28 cellular contexts compared by ENCODE assay signal in the genomic region with DNA sequence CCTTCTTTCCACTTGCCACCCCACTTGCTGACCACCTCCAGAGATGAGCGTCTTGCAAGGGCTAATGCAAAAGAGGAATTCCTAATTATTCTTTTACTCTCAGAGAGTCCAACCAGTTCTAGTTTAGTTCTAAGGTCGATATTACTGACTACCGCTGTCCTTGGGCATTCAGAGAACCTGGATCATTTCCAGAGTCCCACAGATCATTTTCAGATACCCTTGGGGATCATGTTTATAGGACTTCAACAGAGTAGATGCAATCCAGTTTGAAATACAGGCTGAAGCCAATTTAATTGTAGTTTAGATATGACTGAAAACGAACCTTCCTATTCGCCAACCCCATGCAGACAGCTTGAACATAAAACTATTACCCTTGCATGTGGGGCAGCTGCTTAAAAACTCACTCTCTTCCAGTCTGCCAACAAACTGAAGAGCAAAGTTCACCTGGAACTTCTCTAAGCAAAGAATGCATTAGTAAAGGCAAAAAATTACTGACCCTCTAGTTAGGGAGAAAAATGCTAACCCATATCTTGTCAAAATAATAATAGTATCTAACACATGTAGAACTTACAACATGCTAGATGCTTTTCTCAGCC. TPM values are rescaled to one million over a fixed set of nuclear protein-coding genes. Genes with fewer than 3 reads are reported as not detected.
DNase-seq lines count a peak whose midpoint lies in the region; ATAC-seq, FAIRE-seq and TF ChIP-seq lines count a peak whose summit lies in the region.
"Had no signal": no experiment of that assay in that cellular context is flagged by ENCODE, and none has a peak within 500 bp of the region (broad histone marks: within the 10 kb centered on the region; RNA-seq: fewer than 3 reads in every experiment).

No MANE protein-coding gene starts in this region.

- H3K79me2 ChIP-seq in ACC112 (ENCODE audit: control insufficient read depth, insufficient read depth, low read length, unreplicated experiment) (no peaks in the 10 kb centered on the region), smooth muscle cell (ENCODE audit: low read depth) (no peaks in the 10 kb centered on the region)

- peak overlapping the region; percentile 84 for H3K27ac ChIP-seq in ACC112 (ENCODE audit: low read depth, low read length)
- H3K27ac ChIP-seq in coronary artery: peak overlapping the region; percentile 6 to 71
- peak overlapping the region; percentile 52 to 64 (median 59) for H3K27ac ChIP-seq in right lobe of liver
- H3K27ac ChIP-seq in small intestine (ENCODE audit: low read depth in 1 of 2, low read length in 1 of 2): peak overlapping the region in 1 of 2 donors; percentile 62
- no peak overlapping the region for H3K27ac ChIP-seq in smooth muscle cell (ENCODE audit: low read depth)
- H3K27ac ChIP-seq: KMS-11, neutrophil had no signal

- no peaks in the 10 kb centered on the region for H3K9me3 Mint-ChIP-seq in immature natural killer cell
- H3K9me3 Mint-ChIP-seq: activated T-cell treated with anti-CD3 and anti-CD28 coated beads, Interleukin-2, amount 50 U/mL, for 24 hours; GM23338; memory B cell; T-cell had no signal

- peak; percentile 69 to 87 (median 82) for ATAC-seq in right lobe of liver
- ATAC-seq in HG02759 (IDR thresholded peaks at IDR 0.05; ENCODE audit: unreplicated experiment): no peak
- ATAC-seq: GM23338, T-cell had no signal

- H4K20me1 ChIP-seq in smooth muscle cell (ENCODE audit: low read depth): no peaks in the 10 kb centered on the region

- no peak for FAIRE-seq in small intestine (lab: Jason Lieb, UNC)
- FAIRE-seq: HTR-8/SVneo, TTC549 had no signal

- H3K36me3 Mint-ChIP-seq in immature natural killer cell: no peaks in the 10 kb centered on the region
- H3K36me3 Mint-ChIP-seq: memory B cell, T-cell had no signal

- no peaks in the 10 kb centered on the region for H3F3A ChIP-seq in smooth muscle cell (ENCODE audit: low read depth)

- H3K9me3 ChIP-seq in right lobe of liver (no peaks in the 10 kb centered on the region), small intestine (ENCODE audit: control insufficient read depth, low read depth) (no peaks in the 10 kb centered on the region), smooth muscle cell (replicated peaks; ENCODE audit: low read depth) (no peaks in the 10 kb centered on the region)
- H3K9me3 ChIP-seq: neutrophil had no signal

- H3K9ac ChIP-seq in smooth muscle cell (ENCODE audit: low read depth): no peak overlapping the region
- H3K9ac ChIP-seq: KMS-11 had no signal

- 28% methylated on average over 5 of the region's 5 CpGs for WGBS in right lobe of liver (ENCODE audit: insufficient coverage, low coverage, low lambda C conversion rate, missing lambda C conversion rate)
- WGBS in small intestine, 3 donors: 12 to 57% (median 28%) methylated on average over 5 of the region's 5 CpGs
- 82% methylated on average over 5 of the region's 5 CpGs for WGBS in smooth muscle cell (ENCODE audit: low lambda C conversion rate)

- no peak overlapping the region for H3K4me3 Mint-ChIP-seq in immature natural killer cell
- H3K4me3 Mint-ChIP-seq: activated T-cell treated with anti-CD3 and anti-CD28 coated beads, Interleukin-2, amount 50 U/mL, for 24 hours; GM23338; memory B cell; T-cell had no signal

- TF ChIP-seq CTCF in coronary artery (IDR thresholded peaks at IDR 0.05) (no peak), right lobe of liver (IDR thresholded peaks at IDR 0.05) (no peak), smooth muscle cell (IDR thresholded peaks at IDR 0.05; ENCODE audit: borderline replicate concordance, insufficient read depth, poor library complexity, severe bottlenecking) (no peak)

- no peak for TF ChIP-seq POLR2A in right lobe of liver (IDR thresholded peaks at IDR 0.05)

- no peaks in the 10 kb centered on the region for H3K36me3 ChIP-seq in ACC112 (ENCODE audit: insufficient read depth, low read length)
- no peaks in the 10 kb centered on the region for H3K36me3 ChIP-seq in right lobe of liver
- H3K36me3 ChIP-seq in small intestine (ENCODE audit: control insufficient read depth in 2 of 2, insufficient read depth in 2 of 2, low read length in 2 of 2): no peaks in the 10 kb centered on the region
- H3K36me3 ChIP-seq in smooth muscle cell (ENCODE audit: low read depth): no peaks in the 10 kb centered on the region
- H3K36me3 ChIP-seq: neutrophil had no signal

- intact Hi-C loops in right lobe of liver (cut with DNase I): no loop called here

- H3K4me2 ChIP-seq in smooth muscle cell: no peak overlapping the region
- H3K4me2 ChIP-seq: GM23338, KMS-11 had no signal

- no peak overlapping the region for H3K27ac Mint-ChIP-seq in immature natural killer cell
- H3K27ac Mint-ChIP-seq: activated T-cell treated with anti-CD3 and anti-CD28 coated beads, Interleukin-2, amount 50 U/mL, for 24 hours; GM23338; memory B cell; T-cell had no signal

- peaks cover 1 to 12% (median 3%) of the 10 kb centered on the region in 3 donors for H3K27me3 Mint-ChIP-seq in immature natural killer cell (ENCODE audit: low read depth in 3 of 3)
- H3K27me3 Mint-ChIP-seq: memory B cell had no signal

- H2AFZ ChIP-seq in ACC112 (ENCODE audit: low read length, unreplicated experiment): peak overlapping the region; percentile 34
- no peak overlapping the region for H2AFZ ChIP-seq in smooth muscle cell (ENCODE audit: low read depth)
- H2AFZ ChIP-seq: GM23338 had no signal

- H3K4me1 Mint-ChIP-seq in immature natural killer cell: no peaks in the 10 kb centered on the region
- H3K4me1 Mint-ChIP-seq: GM23338, memory B cell, T-cell had no signal

- peak overlapping the region; percentile 46 for H3K4me3 ChIP-seq in ACC112 (ENCODE audit: low read depth, low read length)
- H3K4me3 ChIP-seq in coronary artery: peak overlapping the region; percentile 38
- peak overlapping the region in 2 of 3 donors; percentile 3 to 42 for H3K4me3 ChIP-seq in right lobe of liver
- H3K4me3 ChIP-seq in small intestine (ENCODE audit: low read depth in 1 of 2, low read length in 2 of 2): no peak overlapping the region
- no peak overlapping the region for H3K4me3 ChIP-seq in smooth muscle cell
- H3K4me3 ChIP-seq: GM23338 had no signal

- H3K4me1 ChIP-seq in ACC112 (ENCODE audit: control insufficient read depth, insufficient read depth, low read length, unreplicated experiment): peaks cover 54% of the 10 kb centered on the region
- peaks cover 0 to 47% (median 14%) of the 10 kb centered on the region in 4 donors for H3K4me1 ChIP-seq in right lobe of liver
- peaks cover 0 to 3% of the 10 kb centered on the region in 2 donors for H3K4me1 ChIP-seq in small intestine (ENCODE audit: control insufficient read depth in 2 of 2, insufficient read depth in 1 of 2, low read depth in 1 of 2, low read length in 1 of 2)
- no peaks in the 10 kb centered on the region for H3K4me1 ChIP-seq in smooth muscle cell (ENCODE audit: low read depth)

- H3K27me3 ChIP-seq in ACC112 (ENCODE audit: insufficient read depth, low read length): no peaks in the 10 kb centered on the region
- no peaks in the 10 kb centered on the region for H3K27me3 ChIP-seq in right lobe of liver
- no peaks in the 10 kb centered on the region for H3K27me3 ChIP-seq in small intestine (ENCODE audit: control insufficient read depth in 2 of 2, insufficient read depth in 2 of 2, low read length in 2 of 2)
- H3K27me3 ChIP-seq in smooth muscle cell (ENCODE audit: low read depth): no peaks in the 10 kb centered on the region

- no peak for DNase-seq in coronary artery (ENCODE audit: low spot score)
- peak in 1 of 3 donors; percentile 47 for DNase-seq in right lobe of liver
- peak; percentile 23 for DNase-seq in small intestine
- DNase-seq in immature natural killer cell: no peak
- no peak for DNase-seq in smooth muscle cell (lab: John Stamatoyannopoulos, UW; ENCODE audit: unreplicated experiment)
- no peak for DNase-seq in CD1c-positive myeloid dendritic cell (ENCODE audit: extremely low spot score)
- DNase-seq: activated CD4-positive, alpha-beta T cell treated with anti-CD3 and anti-CD28 coated beads for 1 hour; activated CD8-positive, alpha-beta memory T cell treated with anti-CD3 and anti-CD28 coated beads for 24 hours; activated T-cell treated with anti-CD3 and anti-CD28 coated beads, Interleukin-2, amount 50 U/mL, for 24 hours; C1 segment of cervical spinal cord; DMS79 treated with DMSO at 0.1 percent for 48 hours; effector CD8-positive, alpha-beta T cell; erythroblast; NCI-H1436 treated with DMSO at 0.1 percent for 48 hours; NCI-H2107; NCI-H446 treated with DMSO at 0.1 percent for 48 hours; SHP77 treated with DMSO at 0.1 percent for 48 hours; stimulated activated CD4-positive, alpha-beta T cell treated with anti-CD3 and anti-CD28 coated beads, Interleukin-15, amount 100 ng/mL, for 24 hours; T-cell had no signal

RNA-seq across cellular contexts. Expression of a gene that starts 22.4 kb away (rescaled TPM):
- 1 to 10 TPM; 1.7 to 8.2 (median 3.8) TPM for total RNA-seq in right lobe of liver
- 1 to 10 TPM; 1.0 to 4.9 (median 3.8) TPM for polyA plus RNA-seq in small intestine
- polyA plus RNA-seq in immature natural killer cell: not detected
- total RNA-seq in smooth muscle cell: 2.6 and 8.7 TPM in 2 replicates
- polyA plus RNA-seq in smooth muscle cell: 0.97 TPM in 1 of 2 replicates, not detected in the other

RNA-seq across cellular contexts. Expression of a gene that starts 53.7 kb away (rescaled TPM):
- total RNA-seq in right lobe of liver (not detected), smooth muscle cell (not detected in 2 replicates)
- polyA plus RNA-seq in small intestine (not detected), immature natural killer cell (not detected), smooth muscle cell (0.17 TPM in 1 of 2 replicates, not detected in the other)
- total RNA-seq: T-cell, ureter had no signal

RNA-seq across cellular contexts. Expression of a gene that starts 55.8 kb away (rescaled TPM):
- 1 to 10 TPM; 1.5 to 9.8 (median 5.3) TPM for total RNA-seq in right lobe of liver
- 1 to 10 TPM; 2.2 to 6.8 (median 2.2) TPM for polyA plus RNA-seq in small intestine
- not detected for polyA plus RNA-seq in immature natural killer cell
- total RNA-seq in smooth muscle cell: 0.58 and 1.0 TPM in 2 replicates
- 0.28 TPM in 1 of 2 replicates, not detected in the other for polyA plus RNA-seq in smooth muscle cell

Comparison
In these comparisons a context has a peak if more than half of its experiments do, and no peak if none do; other contexts are left out.
1. H3K4me3 ChIP-seq: peak in ACC112 (single experiment), coronary artery (single experiment) and right lobe of liver (2 of 3); none in small intestine (0 of 2) and smooth muscle cell (single experiment).